19 cellular contexts compared by ENCODE assay signal in the genomic region with DNA sequence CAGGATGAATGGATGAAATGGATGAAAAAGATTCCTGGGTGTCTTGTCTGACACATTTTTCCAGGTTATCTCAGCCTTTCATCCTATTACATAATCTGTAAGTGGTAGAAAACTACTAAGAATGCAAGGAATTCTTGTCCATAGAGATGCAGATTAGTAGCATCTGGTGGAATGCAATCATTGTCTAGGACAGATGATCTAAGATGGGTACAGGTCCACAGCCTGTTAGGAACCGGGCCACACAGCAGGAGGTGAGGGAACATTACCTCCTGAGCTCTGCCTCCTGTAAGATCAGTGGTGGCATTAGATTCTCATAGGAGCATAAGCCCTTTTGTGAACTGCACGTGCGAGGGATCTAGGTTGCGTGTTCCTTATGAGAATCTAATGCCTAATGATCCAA.
DNase-seq lines count a peak whose midpoint lies in the region; ATAC-seq, FAIRE-seq and TF ChIP-seq lines count a peak whose summit lies in the region.
"Had no signal": no experiment of that assay in that cellular context is flagged by ENCODE, and none has a peak within 500 bp of the region (broad histone marks: within the 10 kb centered on the region; RNA-seq: fewer than 3 reads in every experiment).

No MANE protein-coding gene starts in this region.

- H2BK5ac ChIP-seq in trophoblast cell (ENCODE audit: low read depth, low read length, poor library complexity): no peak overlapping the region

- H3K9me3 ChIP-seq in NT2/D1 (ENCODE audit: insufficient read depth, low read length): no peaks in the 10 kb centered on the region
- peaks cover 17% of the 10 kb centered on the region for H3K9me3 ChIP-seq in endodermal cell (ENCODE audit: control insufficient read depth, low read length)
- no peaks in the 10 kb centered on the region for H3K9me3 ChIP-seq in iPS DF 6.9 (ENCODE audit: control insufficient read depth, insufficient read depth, low read length)
- no peaks in the 10 kb centered on the region for H3K9me3 ChIP-seq in trophoblast cell (ENCODE audit: insufficient read depth, low read depth, low read length)
- no peaks in the 10 kb centered on the region for H3K9me3 ChIP-seq in sigmoid colon
- H3K9me3 ChIP-seq: HAP-1 had no signal

- H2AK5ac ChIP-seq in trophoblast cell (ENCODE audit: low read length): no peak overlapping the region

- no peak for TF ChIP-seq CTCF in endodermal cell (conservative IDR thresholded peaks at IDR 0.05)
- TF ChIP-seq CTCF in sigmoid colon (IDR thresholded peaks at IDR 0.05): no peak

- 70 to 84% methylated on average over 2 to 4 of the region's 4 CpGs for WGBS in endodermal cell (ENCODE audit: insufficient coverage in 1 of 2, insufficient read length in 1 of 2), 2 experiments
- no CpG with 5 or more reads among the region's 4 CpGs for WGBS in iPS DF 6.9 (ENCODE audit: insufficient coverage, insufficient read length)
- no CpG with 5 or more reads among the region's 4 CpGs for WGBS in trophoblast cell (ENCODE audit: extremely low coverage, insufficient coverage, insufficient read length)
- WGBS in sigmoid colon, 2 donors: 88 to 89% methylated on average over 4 of the region's 4 CpGs

- no peaks in the 10 kb centered on the region for H3K36me3 ChIP-seq in NT2/D1 (ENCODE audit: insufficient read depth, insufficient read length, low read length)
- no peaks in the 10 kb centered on the region for H3K36me3 ChIP-seq in endodermal cell (ENCODE audit: control insufficient read depth, insufficient read depth, low read length)
- no peaks in the 10 kb centered on the region for H3K36me3 ChIP-seq in iPS DF 6.9 (ENCODE audit: control insufficient read depth, insufficient read depth, low read length)
- H3K36me3 ChIP-seq in trophoblast cell (ENCODE audit: control insufficient read depth in 1 of 2, insufficient read depth in 2 of 2, low read length in 2 of 2): no peaks in the 10 kb centered on the region
- no peaks in the 10 kb centered on the region for H3K36me3 ChIP-seq in sigmoid colon
- H3K36me3 ChIP-seq: BLaER1 treated with 17β-estradiol and CSF1 and Interleukin-3, amounts not matched to agents 10 nM and 100 nM; HAP-1 had no signal

- peaks cover 3% of the 10 kb centered on the region for H3K9me3 Mint-ChIP-seq in endodermal cell

- H2BK120ac ChIP-seq in trophoblast cell (ENCODE audit: insufficient read depth, low read length, poor library complexity): no peak overlapping the region

- H2BK12ac ChIP-seq in trophoblast cell (ENCODE audit: low read length): no peak overlapping the region

- H3K4me1 ChIP-seq in NT2/D1 (ENCODE audit: insufficient read depth, insufficient read length) (no peaks in the 10 kb centered on the region), endodermal cell (ENCODE audit: control insufficient read depth, insufficient read depth, low read length) (no peaks in the 10 kb centered on the region), iPS DF 6.9 (ENCODE audit: control insufficient read depth, insufficient read depth, low read length) (peaks cover 2% of the 10 kb centered on the region; the same call in 1 of the 2 replicates), trophoblast cell (ENCODE audit: control insufficient read depth in 1 of 2, insufficient read depth in 2 of 2, low read length in 2 of 2) (no peaks in the 10 kb centered on the region), sigmoid colon (no peaks in the 10 kb centered on the region)
- H3K4me1 ChIP-seq: HAP-1 had no signal

- H3K14ac ChIP-seq in trophoblast cell (ENCODE audit: low read length): no peak overlapping the region

- TF ChIP-seq POLR2A in sigmoid colon (IDR thresholded peaks at IDR 0.05): no peak

- H3K36me3 Mint-ChIP-seq in endodermal cell (ENCODE audit: low read depth): no peaks in the 10 kb centered on the region
- H3K36me3 Mint-ChIP-seq: CD8-positive, alpha-beta T cell had no signal

- no peak overlapping the region for H3K18ac ChIP-seq in trophoblast cell (ENCODE audit: low read length)

- no peaks in the 10 kb centered on the region for H3K27me3 Mint-ChIP-seq in endodermal cell (ENCODE audit: insufficient read depth)
- H3K27me3 Mint-ChIP-seq: B cell had no signal

- TF ChIP-seq EP300 in sigmoid colon (IDR thresholded peaks at IDR 0.05): no peak

- H3K4me3 ChIP-seq in NT2/D1 (ENCODE audit: insufficient read length, low read depth) (no peak overlapping the region), endodermal cell (ENCODE audit: low read length) (peak overlapping the region; percentile 57), iPS DF 6.9 (ENCODE audit: low read length) (no peak overlapping the region), trophoblast cell (ENCODE audit: low read depth, low read length) (no peak overlapping the region), sigmoid colon (no peak overlapping the region)
- H3K4me3 ChIP-seq: BLaER1 treated with 17β-estradiol and CSF1 and Interleukin-3, amounts not matched to agents 10 nM and 100 nM; GM12878; HAP-1; K562 had no signal

- H3K27me3 ChIP-seq in NT2/D1 (ENCODE audit: insufficient read depth, insufficient read length) (no peaks in the 10 kb centered on the region), endodermal cell (ENCODE audit: control insufficient read depth, insufficient read depth, low read length, poor library complexity, severe bottlenecking) (no peaks in the 10 kb centered on the region), iPS DF 6.9 (ENCODE audit: control insufficient read depth, insufficient read depth, low read length) (no peaks in the 10 kb centered on the region), trophoblast cell (ENCODE audit: insufficient read depth, low read length) (no peaks in the 10 kb centered on the region), sigmoid colon (no peaks in the 10 kb centered on the region)
- H3K27me3 ChIP-seq: BLaER1 treated with 17β-estradiol and CSF1 and Interleukin-3, amounts not matched to agents 10 nM and 100 nM had no signal

- H3K27ac ChIP-seq in endodermal cell (ENCODE audit: low read depth, low read length) (no peak overlapping the region), iPS DF 6.9 (ENCODE audit: low read length) (no peak overlapping the region), trophoblast cell (ENCODE audit: low read depth, low read length) (no peak overlapping the region), sigmoid colon (no peak overlapping the region)
- H3K27ac ChIP-seq: BLaER1 treated with 17β-estradiol and CSF1 and Interleukin-3, amounts not matched to agents 10 nM and 100 nM had no signal

- no peak overlapping the region for H3K4ac ChIP-seq in trophoblast cell (ENCODE audit: low read depth, low read length)

- H3K4me3 Mint-ChIP-seq in endodermal cell: no peak overlapping the region
- H3K4me3 Mint-ChIP-seq: B cell; CD8-positive, alpha-beta T cell had no signal

- H4K8ac ChIP-seq in trophoblast cell (ENCODE audit: low read depth, low read length): no peak overlapping the region

- no peak overlapping the region for H4K91ac ChIP-seq in trophoblast cell (ENCODE audit: low read depth, low read length)

- no peak overlapping the region for H3K27ac Mint-ChIP-seq in endodermal cell
- H3K27ac Mint-ChIP-seq: B cell; CD8-positive, alpha-beta T cell had no signal

- no peaks in the 10 kb centered on the region for H3K79me1 ChIP-seq in trophoblast cell (ENCODE audit: low read length)

- no peak overlapping the region for H2AFZ ChIP-seq in trophoblast cell (ENCODE audit: insufficient read depth, low read length, poor library complexity)

- intact Hi-C loops in sigmoid colon (cut with DNase I): no loop called here

- H3K9ac ChIP-seq in NT2/D1 (ENCODE audit: insufficient read length, low read depth) (no peak overlapping the region), endodermal cell (ENCODE audit: extremely low read depth, low read length, poor library complexity, severe bottlenecking) (no peak overlapping the region), trophoblast cell (ENCODE audit: low read length) (peak overlapping the region; percentile 81)
- H3K9ac ChIP-seq: BLaER1 treated with 17β-estradiol and CSF1 and Interleukin-3, amounts not matched to agents 10 nM and 100 nM had no signal

- H4K12ac ChIP-seq in trophoblast cell (ENCODE audit: low read depth, low read length): no peak overlapping the region

- no peak overlapping the region for H3K23ac ChIP-seq in trophoblast cell (ENCODE audit: low read length)

- H3K4me1 Mint-ChIP-seq in endodermal cell: peaks cover 4% of the 10 kb centered on the region
- H3K4me1 Mint-ChIP-seq: B cell had no signal

- DNase-seq in NT2/D1 (ENCODE audit: low read depth, low spot score) (peak; percentile 15), endodermal cell (peak; percentile 49), iPS DF 6.9 (ENCODE audit: low read depth, low spot score) (peak; percentile 45), trophoblast cell (no peak), RCC 7860 (ENCODE audit: low spot score) (no peak), sigmoid colon (no peak)
- no peak for DNase-seq in effector CD8-positive, alpha-beta T cell (lab: John Stamatoyannopoulos, UW)
- DNase-seq: Calu3; CD8-positive, alpha-beta T cell; DMS79 treated with DMSO at 0.1 percent for 48 hours; IMR-90 had no signal

- H3K4me2 ChIP-seq in trophoblast cell (ENCODE audit: low read length): no peak overlapping the region
- H3K4me2 ChIP-seq: BLaER1 treated with 17β-estradiol and CSF1 and Interleukin-3, amounts not matched to agents 10 nM and 100 nM had no signal

- H3K79me2 ChIP-seq in trophoblast cell (ENCODE audit: control insufficient read depth, insufficient read depth, low read length, poor library complexity): no peaks in the 10 kb centered on the region

- FAIRE-seq in RCC 7860 (lab: Jason Lieb, UNC): no peak
- FAIRE-seq: GM12878, GM18507, HTR-8/SVneo, K562 had no signal

- no peak for ATAC-seq in HG03378 (IDR thresholded peaks at IDR 0.05; ENCODE audit: unreplicated experiment)
- ATAC-seq: CD8-positive, alpha-beta T cell; GM12878; K562 had no signal

Comparison
In these comparisons a context has a peak if more than half of its experiments do, and no peak if none do; other contexts are left out.
1. DNase-seq: peak in NT2/D1 (single experiment), endodermal cell (single experiment) and iPS DF 6.9 (single experiment); none in trophoblast cell (0 of 2), RCC 7860 (single experiment), effector CD8-positive, alpha-beta T cell (single experiment) and sigmoid colon (single experiment).